Comparison of ENCODE assay signal across 1 cellular context in the genomic region with DNA sequence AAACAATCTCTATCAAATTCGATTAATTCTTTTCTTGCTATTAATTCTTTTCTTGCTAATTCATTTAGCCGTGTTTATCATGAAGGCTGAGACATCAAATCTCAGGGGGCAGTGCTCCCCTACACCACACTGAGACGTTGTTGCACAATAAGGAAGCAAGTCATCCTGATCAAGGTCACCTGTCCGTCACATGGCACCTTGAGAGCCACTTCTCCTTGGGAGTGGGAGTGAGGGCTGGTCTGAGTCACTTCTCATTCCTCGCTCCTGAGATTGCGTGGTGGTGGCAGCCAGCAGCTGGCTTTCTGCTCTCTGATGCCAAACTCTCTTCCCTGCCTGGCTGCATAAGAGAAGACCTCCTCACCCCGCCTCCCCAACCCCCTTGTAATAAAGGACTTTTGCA.
TF ChIP-seq lines count a peak whose summit lies in the region.

No MANE protein-coding gene starts in this region.

TF ChIP-seq in GM12878, 131 proteins besides CTCF, POLR2A, EP300 and RAD21:
- TF ChIP-seq MTA3 (IDR thresholded peaks at IDR 0.05; ENCODE audit: borderline replicate concordance, low read length) (no peak), IRF3 (IDR thresholded peaks at IDR 0.05) (no peak), ZNF384 (IDR thresholded peaks at IDR 0.05; ENCODE audit: borderline replicate concordance, low read depth, low read length) (no peak), CEBPB (IDR thresholded peaks at IDR 0.05; ENCODE audit: borderline replicate concordance in 1 of 2, low read depth in 2 of 2, low read length in 2 of 2) (peak in 1 of 2 experiments; percentile 60; a peak in 1 of 4 replicates), MTA2 (IDR thresholded peaks at IDR 0.05; ENCODE audit: low read depth) (no peak), ZBTB11 (CRISPR knock-in tag; IDR thresholded peaks at IDR 0.05) (no peak), ZZZ3 (IDR thresholded peaks at IDR 0.05; ENCODE audit: control insufficient read depth, insufficient read length, low read depth) (no peak), MEF2A (IDR thresholded peaks at IDR 0.05; ENCODE audit: insufficient read depth, low read depth, low read length) (no peak), SIN3A (IDR thresholded peaks at IDR 0.05; ENCODE audit: low read depth, low read length) (no peak), NR2C1 (IDR thresholded peaks at IDR 0.05) (no peak), SMARCA5 (IDR thresholded peaks at IDR 0.05) (no peak), ZNF207 (IDR thresholded peaks at IDR 0.05; ENCODE audit: borderline replicate concordance) (no peak), MXI1 (IDR thresholded peaks at IDR 0.05; ENCODE audit: low read depth, low read length) (no peak), CHD1 (IDR thresholded peaks at IDR 0.05; ENCODE audit: low read depth, low read length) (no peak), POLR2AphosphoS5 (IDR thresholded peaks at IDR 0.05; ENCODE audit: low read length) (no peak), EED (IDR thresholded peaks at IDR 0.05; ENCODE audit: low read depth) (peak; percentile 63; the same call in 1 of the 2 replicates), BCL11A (IDR thresholded peaks at IDR 0.05; ENCODE audit: low read depth, low read length) (0 out of 2 replicates have a peak, but pooled peaks have one; percentile 13), NKRF (conservative IDR thresholded peaks at IDR 0.05) (no peak), NR2F1 (conservative IDR thresholded peaks at IDR 0.05) (no peak), RBBP5 (conservative IDR thresholded peaks at IDR 0.05) (no peak), SP1 (IDR thresholded peaks at IDR 0.05; ENCODE audit: low read depth, low read length) (no peak), SMAD5 (IDR thresholded peaks at IDR 0.05; ENCODE audit: low read depth) (no peak), RAD51 (IDR thresholded peaks at IDR 0.05) (peak; percentile 67), ZBED1 (IDR thresholded peaks at IDR 0.05; ENCODE audit: borderline replicate concordance) (no peak), CBFB (IDR thresholded peaks at IDR 0.05; ENCODE audit: low read depth) (no peak), CHD2 (IDR thresholded peaks at IDR 0.05; ENCODE audit: borderline replicate concordance, low read depth, low read length) (no peak), CBX3 (IDR thresholded peaks at IDR 0.05; ENCODE audit: borderline replicate concordance, low read depth) (no peak), LARP7 (IDR thresholded peaks at IDR 0.05) (no peak), NFYA (IDR thresholded peaks at IDR 0.05; ENCODE audit: borderline replicate concordance, low read depth, low read length) (no peak), BHLHE40 (IDR thresholded peaks at IDR 0.05; ENCODE audit: borderline replicate concordance in 1 of 2, low read depth in 2 of 2, low read length in 1 of 2) (no peak), ZNF622 (IDR thresholded peaks at IDR 0.05) (no peak), POU2F2 (IDR thresholded peaks at IDR 0.05; ENCODE audit: borderline replicate concordance, low read depth, low read length) (no peak), FOXM1 (IDR thresholded peaks at IDR 0.05; ENCODE audit: low read depth, low read length) (no peak), BRCA1 (IDR thresholded peaks at IDR 0.05; ENCODE audit: low read depth, low read length) (no peak), USF1 (IDR thresholded peaks at IDR 0.05; ENCODE audit: borderline replicate concordance, extremely low read length, insufficient read depth, low read depth, low read length) (peak; percentile 21), JUND (IDR thresholded peaks at IDR 0.05; ENCODE audit: low read depth, low read length) (no peak), PAX5 (IDR thresholded peaks at IDR 0.05; ENCODE audit: borderline replicate concordance, low read depth, low read length) (no peak), E2F4 (IDR thresholded peaks at IDR 0.05; ENCODE audit: low read depth, low read length) (no peak), SREBF2 (IDR thresholded peaks at IDR 0.05; ENCODE audit: low read length) (no peak), NR2C2 (IDR thresholded peaks at IDR 0.05; ENCODE audit: borderline replicate concordance, control insufficient read depth, insufficient read length, low read depth) (no peak), IRF4 (IDR thresholded peaks at IDR 0.05; ENCODE audit: low read depth, low read length) (no peak)
- TF ChIP-seq, protein P1, sequence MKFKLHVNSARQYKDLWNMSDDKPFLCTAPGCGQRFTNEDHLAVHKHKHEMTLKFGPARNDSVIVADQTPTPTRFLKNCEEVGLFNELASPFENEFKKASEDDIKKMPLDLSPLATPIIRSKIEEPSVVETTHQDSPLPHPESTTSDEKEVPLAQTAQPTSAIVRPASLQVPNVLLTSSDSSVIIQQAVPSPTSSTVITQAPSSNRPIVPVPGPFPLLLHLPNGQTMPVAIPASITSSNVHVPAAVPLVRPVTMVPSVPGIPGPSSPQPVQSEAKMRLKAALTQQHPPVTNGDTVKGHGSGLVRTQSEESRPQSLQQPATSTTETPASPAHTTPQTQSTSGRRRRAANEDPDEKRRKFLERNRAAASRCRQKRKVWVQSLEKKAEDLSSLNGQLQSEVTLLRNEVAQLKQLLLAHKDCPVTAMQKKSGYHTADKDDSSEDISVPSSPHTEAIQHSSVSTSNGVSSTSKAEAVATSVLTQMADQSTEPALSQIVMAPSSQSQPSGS (IDR thresholded peaks at IDR 0.05; ENCODE audit: low read length), result no peak
- TF ChIP-seq, protein P2, sequence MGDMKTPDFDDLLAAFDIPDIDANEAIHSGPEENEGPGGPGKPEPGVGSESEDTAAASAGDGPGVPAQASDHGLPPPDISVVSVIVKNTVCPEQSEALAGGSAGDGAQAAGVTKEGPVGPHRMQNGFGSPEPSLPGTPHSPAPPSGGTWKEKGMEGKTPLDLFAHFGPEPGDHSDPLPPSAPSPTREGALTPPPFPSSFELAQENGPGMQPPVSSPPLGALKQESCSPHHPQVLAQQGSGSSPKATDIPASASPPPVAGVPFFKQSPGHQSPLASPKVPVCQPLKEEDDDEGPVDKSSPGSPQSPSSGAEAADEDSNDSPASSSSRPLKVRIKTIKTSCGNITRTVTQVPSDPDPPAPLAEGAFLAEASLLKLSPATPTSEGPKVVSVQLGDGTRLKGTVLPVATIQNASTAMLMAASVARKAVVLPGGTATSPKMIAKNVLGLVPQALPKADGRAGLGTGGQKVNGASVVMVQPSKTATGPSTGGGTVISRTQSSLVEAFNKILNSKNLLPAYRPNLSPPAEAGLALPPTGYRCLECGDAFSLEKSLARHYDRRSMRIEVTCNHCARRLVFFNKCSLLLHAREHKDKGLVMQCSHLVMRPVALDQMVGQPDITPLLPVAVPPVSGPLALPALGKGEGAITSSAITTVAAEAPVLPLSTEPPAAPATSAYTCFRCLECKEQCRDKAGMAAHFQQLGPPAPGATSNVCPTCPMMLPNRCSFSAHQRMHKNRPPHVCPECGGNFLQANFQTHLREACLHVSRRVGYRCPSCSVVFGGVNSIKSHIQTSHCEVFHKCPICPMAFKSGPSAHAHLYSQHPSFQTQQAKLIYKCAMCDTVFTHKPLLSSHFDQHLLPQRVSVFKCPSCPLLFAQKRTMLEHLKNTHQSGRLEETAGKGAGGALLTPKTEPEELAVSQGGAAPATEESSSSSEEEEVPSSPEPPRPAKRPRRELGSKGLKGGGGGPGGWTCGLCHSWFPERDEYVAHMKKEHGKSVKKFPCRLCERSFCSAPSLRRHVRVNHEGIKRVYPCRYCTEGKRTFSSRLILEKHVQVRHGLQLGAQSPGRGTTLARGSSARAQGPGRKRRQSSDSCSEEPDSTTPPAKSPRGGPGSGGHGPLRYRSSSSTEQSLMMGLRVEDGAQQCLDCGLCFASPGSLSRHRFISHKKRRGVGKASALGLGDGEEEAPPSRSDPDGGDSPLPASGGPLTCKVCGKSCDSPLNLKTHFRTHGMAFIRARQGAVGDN (IDR thresholded peaks at IDR 0.05), result no peak
- TF ChIP-seq, protein P3, sequence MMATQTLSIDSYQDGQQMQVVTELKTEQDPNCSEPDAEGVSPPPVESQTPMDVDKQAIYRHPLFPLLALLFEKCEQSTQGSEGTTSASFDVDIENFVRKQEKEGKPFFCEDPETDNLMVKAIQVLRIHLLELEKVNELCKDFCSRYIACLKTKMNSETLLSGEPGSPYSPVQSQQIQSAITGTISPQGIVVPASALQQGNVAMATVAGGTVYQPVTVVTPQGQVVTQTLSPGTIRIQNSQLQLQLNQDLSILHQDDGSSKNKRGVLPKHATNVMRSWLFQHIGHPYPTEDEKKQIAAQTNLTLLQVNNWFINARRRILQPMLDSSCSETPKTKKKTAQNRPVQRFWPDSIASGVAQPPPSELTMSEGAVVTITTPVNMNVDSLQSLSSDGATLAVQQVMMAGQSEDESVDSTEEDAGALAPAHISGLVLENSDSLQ (IDR thresholded peaks at IDR 0.05), result 0 out of 2 replicates have a peak, but pooled peaks have one; percentile 18
